In genomic region chr9:107861075-107861474, GRCh38 we compare ENCODE assay signal across 26 cellular contexts.
DNase-seq lines count a peak whose midpoint lies in the region; ATAC-seq and TF ChIP-seq lines count a peak whose summit lies in the region.
"Had no signal": no experiment of that assay in that cellular context is flagged by ENCODE, and none has a peak within 500 bp of the region (broad histone marks: within the 10 kb centered on the region; RNA-seq: fewer than 3 reads in every experiment).

No MANE protein-coding gene starts in this region.

- no peak overlapping the region for H2BK15ac ChIP-seq in mesendoderm (replicated peaks; ENCODE audit: low read depth)

- peaks cover 15% of the 10 kb centered on the region for H3K9me2 ChIP-seq in GM23338 (ENCODE audit: insufficient read depth)

- H3K36me3 Mint-ChIP-seq in GM23338 (ENCODE audit: low read depth): no peaks in the 10 kb centered on the region
- H3K36me3 Mint-ChIP-seq: CD4-positive, alpha-beta memory T cell; T-cell had no signal

- H3K23ac ChIP-seq in mesendoderm (ENCODE audit: low read length): no peak overlapping the region

- H3K56ac ChIP-seq in mesendoderm (ENCODE audit: low read length): no peak overlapping the region

- no peak overlapping the region for H2AK5ac ChIP-seq in mesendoderm (ENCODE audit: low read length)

- H3K4me1 ChIP-seq in GM23338 (ENCODE audit: insufficient read depth) (no peaks in the 10 kb centered on the region), mesendoderm (ENCODE audit: control insufficient read depth, low read depth, low read length) (no peaks in the 10 kb centered on the region)
- H3K4me1 ChIP-seq: SJSA1 had no signal

- H3K9me3 ChIP-seq in WERI-Rb-1 (ENCODE audit: severe bottlenecking): peaks cover 5% of the 10 kb centered on the region
- H3K9me3 ChIP-seq: SJSA1 had no signal

- H3K9ac ChIP-seq in mesendoderm (ENCODE audit: low read length): no peak overlapping the region

- no peak overlapping the region for H3K4ac ChIP-seq in mesendoderm (ENCODE audit: low read depth, low read length)

- no peak overlapping the region for H3K18ac ChIP-seq in mesendoderm (ENCODE audit: low read length)

- H3K4me1 Mint-ChIP-seq in GM23338: no peaks in the 10 kb centered on the region
- H3K4me1 Mint-ChIP-seq: CD4-positive, alpha-beta memory T cell; T-cell had no signal

- H2BK120ac ChIP-seq in mesendoderm (ENCODE audit: low read depth, low read length): no peak overlapping the region

- peaks cover 3% of the 10 kb centered on the region for H3K27me3 Mint-ChIP-seq in GM23338 (ENCODE audit: insufficient read depth, low read depth, poor library complexity)
- H3K27me3 Mint-ChIP-seq: CD4-positive, alpha-beta memory T cell; T-cell had no signal

- H3K4me2 ChIP-seq in GM23338: no peak overlapping the region
- no peak overlapping the region for H3K4me2 ChIP-seq in mesendoderm (ENCODE audit: low read length)

- TF ChIP-seq CTCF in GM23338 (conservative IDR thresholded peaks at IDR 0.05; ENCODE audit: low read depth in 2 of 2) (peak; percentile 26 to 49; a peak in 2 of 4 replicates), WERI-Rb-1 (IDR thresholded peaks at IDR 0.05; ENCODE audit: low read depth, low read length) (peak; percentile 18; the same call in 1 of the 2 replicates), epithelial cell of proximal tubule (conservative IDR thresholded peaks at IDR 0.05; ENCODE audit: low read depth, low read length) (peak; percentile 26)

- DNase-seq in GM23338 (ENCODE audit: low spot score): peak; percentile 6
- no peak for DNase-seq in WERI-Rb-1
- DNase-seq in epithelial cell of proximal tubule (ENCODE audit: low read depth): no peak
- peak; percentile 16 for DNase-seq in mesendoderm
- DNase-seq in NCI-H774 (lab: John Stamatoyannopoulos, UW): no peak
- DNase-seq: C1 segment of cervical spinal cord; CD4-positive, alpha-beta memory T cell; COR-L47; HCEC 1CT; Karpas-422; NCI-H1092; NCI-H1417 treated with DMSO at 0.1 percent for 48 hours; NCI-H187 treated with DMSO at 0.1 percent for 48 hours; NCI-H2171 treated with DMSO at 0.1 percent for 48 hours; NCI-H345; NCI-H510A treated with DMSO at 0.1 percent for 48 hours; NCI-H82; NK-92 treated with Interleukin-12 subunit alpha and Interleukin-12 subunit beta, amount 100 ng/mL, for 24 hours; Right ventricle myocardium superior; RPMI8226; T-cell had no signal

- no peak overlapping the region for H3K27ac Mint-ChIP-seq in GM23338
- H3K27ac Mint-ChIP-seq: CD4-positive, alpha-beta memory T cell; T-cell had no signal

- H3K36me3 ChIP-seq in GM23338 (ENCODE audit: insufficient read depth): no peaks in the 10 kb centered on the region
- H3K36me3 ChIP-seq in WERI-Rb-1: no peaks in the 10 kb centered on the region
- H3K36me3 ChIP-seq in mesendoderm (ENCODE audit: control insufficient read depth, insufficient read depth, low read length): no peaks in the 10 kb centered on the region
- H3K36me3 ChIP-seq: SJSA1 had no signal

- no peaks in the 10 kb centered on the region for H3K9me3 Mint-ChIP-seq in GM23338
- H3K9me3 Mint-ChIP-seq: T-cell had no signal

- no CpG with 5 or more reads among the region's 3 CpGs for WGBS in mesendoderm (ENCODE audit: extremely low coverage, insufficient coverage, low lambda C conversion rate)

- no peaks in the 10 kb centered on the region for H3K79me2 ChIP-seq in GM23338 (replicated peaks; ENCODE audit: insufficient read depth)
- no peaks in the 10 kb centered on the region for H3K79me2 ChIP-seq in mesendoderm (ENCODE audit: control insufficient read depth, insufficient read depth, low read length)

- no peaks in the 10 kb centered on the region for H3F3A ChIP-seq in GM23338 (replicated peaks; ENCODE audit: low read depth)

- no peaks in the 10 kb centered on the region for H3K79me1 ChIP-seq in mesendoderm (ENCODE audit: low read length)

- no peak overlapping the region for H4K8ac ChIP-seq in mesendoderm (ENCODE audit: low read depth, low read length)

- H3K27me3 ChIP-seq in GM23338 (ENCODE audit: insufficient read depth) (no peaks in the 10 kb centered on the region), WERI-Rb-1 (ENCODE audit: insufficient read depth, low read depth, severe bottlenecking) (peaks cover 64% of the 10 kb centered on the region), mesendoderm (ENCODE audit: insufficient read depth, low read length, poor library complexity) (no peaks in the 10 kb centered on the region)
- H3K27me3 ChIP-seq: SJSA1 had no signal

- no peak overlapping the region for H3K4me3 Mint-ChIP-seq in GM23338
- H3K4me3 Mint-ChIP-seq: CD4-positive, alpha-beta memory T cell; T-cell had no signal

- H3K27ac ChIP-seq in GM23338 (ENCODE audit: low read depth): no peak overlapping the region
- H3K27ac ChIP-seq in WERI-Rb-1: no peak overlapping the region
- no peak overlapping the region for H3K27ac ChIP-seq in mesendoderm (ENCODE audit: low read depth, low read length)
- H3K27ac ChIP-seq: HL-60, SJSA1 had no signal

- H4K20me1 ChIP-seq in GM23338 (replicated peaks; ENCODE audit: insufficient read depth): no peaks in the 10 kb centered on the region

- no peak overlapping the region for H4K5ac ChIP-seq in mesendoderm (ENCODE audit: low read length)

- no peak overlapping the region for H2AFZ ChIP-seq in GM23338

- no peak overlapping the region for H3K4me3 ChIP-seq in GM23338
- H3K4me3 ChIP-seq in WERI-Rb-1 (ENCODE audit: low read depth, low read length): no peak overlapping the region
- no peak overlapping the region for H3K4me3 ChIP-seq in epithelial cell of proximal tubule (ENCODE audit: low read depth, low read length)
- H3K4me3 ChIP-seq in mesendoderm (ENCODE audit: low read length): no peak overlapping the region
- H3K4me3 ChIP-seq: GM12878, SJSA1 had no signal

- ATAC-seq in GM23338 (no peak), GM18498 (IDR thresholded peaks at IDR 0.05; ENCODE audit: unreplicated experiment) (no peak), HG03565 (IDR thresholded peaks at IDR 0.05; ENCODE audit: unreplicated experiment) (no peak)
- ATAC-seq: GM12878, T-cell had no signal

- no peak overlapping the region for H2BK5ac ChIP-seq in mesendoderm (ENCODE audit: low read length)

TF ChIP-seq in GM23338, 12 proteins besides CTCF, POLR2A, EP300 and RAD21:
- TF ChIP-seq EZH2 (IDR thresholded peaks at IDR 0.05; ENCODE audit: low read depth, unreplicated experiment) (no peak), ETS1 (IDR thresholded peaks at IDR 0.05) (no peak), REST (IDR thresholded peaks at IDR 0.05; ENCODE audit: unreplicated experiment) (no peak), EZH2phosphoT487 (IDR thresholded peaks at IDR 0.05; ENCODE audit: unreplicated experiment) (no peak), CREB1 (CRISPR knock-in tag; IDR thresholded peaks at IDR 0.05; ENCODE audit: low read depth) (no peak), NANOG (IDR thresholded peaks at IDR 0.05; ENCODE audit: borderline replicate concordance) (no peak)

Comparison
In these comparisons a context has a peak if more than half of its experiments do, and no peak if none do; other contexts are left out.
1. DNase-seq: peak in GM23338 (single experiment) and mesendoderm (single experiment); none in WERI-Rb-1 (single experiment), epithelial cell of proximal tubule (single experiment) and NCI-H774 (single experiment).
2. Peak in every context shown above with its lines, with median percentiles within 50 percentile points of each other: CTCF ChIP-seq.